Comparison of ENCODE assay signal across 19 cellular contexts in genomic region chr3:150577854-150578253, GRCh38. TPM values are rescaled to one million over a fixed set of nuclear protein-coding genes. Genes with fewer than 3 reads are reported as not detected.
A peak's percentile ranks its signal among the peaks of the same experiment; 100 is the strongest.
DNase-seq lines count a peak whose midpoint lies in the region; ATAC-seq and TF ChIP-seq lines count a peak whose summit lies in the region.
"Had no signal": no experiment of that assay in that cellular context is flagged by ENCODE, and none has a peak within 500 bp of the region (broad histone marks: within the 10 kb centered on the region; RNA-seq: fewer than 3 reads in every experiment).

No MANE protein-coding gene starts in this region.

- H3K4me1 ChIP-seq in OCI-LY1 (ENCODE audit: insufficient read depth, low read length, severe bottlenecking), result no peaks in the 10 kb centered on the region
- H3K4me1 ChIP-seq: adrenal gland, esophagus muscularis mucosa, pancreas, SJSA1, thyroid gland had no signal

- H3K9me3 Mint-ChIP-seq in chondrocyte (ENCODE audit: low read depth), result no peaks in the 10 kb centered on the region
- H3K9me3 Mint-ChIP-seq: activated CD4-positive, alpha-beta memory T cell treated with anti-CD3 and anti-CD28 coated beads, Interleukin-2, amount 10 ng/mL, durations not matched to agents 7 days and 5 days; CD14-positive monocyte had no signal

- H4K20me1 ChIP-seq in OCI-LY1 (ENCODE audit: insufficient read depth, low read length), result no peaks in the 10 kb centered on the region

- no peaks in the 10 kb centered on the region for H3F3A ChIP-seq in OCI-LY1 (ENCODE audit: insufficient read depth, low read length)

- H3K4me3 Mint-ChIP-seq in chondrocyte (ENCODE audit: unreplicated experiment), result no peak overlapping the region
- H3K4me3 Mint-ChIP-seq: activated CD4-positive, alpha-beta memory T cell treated with anti-CD3 and anti-CD28 coated beads, Interleukin-2, amount 10 ng/mL, durations not matched to agents 7 days and 5 days; CD14-positive monocyte had no signal

- H3K4me1 Mint-ChIP-seq in chondrocyte (ENCODE audit: low read depth), result no peaks in the 10 kb centered on the region
- H3K4me1 Mint-ChIP-seq: CD14-positive monocyte had no signal

- no peak overlapping the region for H3K9ac ChIP-seq in OCI-LY1 (ENCODE audit: low read length)

- no peak overlapping the region for H3K27ac ChIP-seq in OCI-LY1 (ENCODE audit: low read depth, low read length, poor library complexity, severe bottlenecking)
- H3K27ac ChIP-seq: adrenal gland, esophagus muscularis mucosa, pancreas, SJSA1, thyroid gland had no signal

- H3K9me3 ChIP-seq in OCI-LY1 (ENCODE audit: low read length), result no peaks in the 10 kb centered on the region
- H3K9me3 ChIP-seq: adrenal gland, esophagus muscularis mucosa, pancreas, SJSA1, thyroid gland had no signal

- no peak for ATAC-seq in GM19351 (IDR thresholded peaks at IDR 0.05; ENCODE audit: unreplicated experiment)
- ATAC-seq: left cardiac atrium had no signal

- no peaks in the 10 kb centered on the region for H3K27me3 ChIP-seq in OCI-LY1 (ENCODE audit: insufficient read depth, low read length)
- H3K27me3 ChIP-seq: adrenal gland, esophagus muscularis mucosa, pancreas, SJSA1, thyroid gland had no signal

- no peak overlapping the region for H3K4me2 ChIP-seq in OCI-LY1 (ENCODE audit: low read length)

- H3K27me3 Mint-ChIP-seq in chondrocyte (ENCODE audit: low read depth), result no peaks in the 10 kb centered on the region
- H3K27me3 Mint-ChIP-seq: activated CD4-positive, alpha-beta memory T cell treated with anti-CD3 and anti-CD28 coated beads, Interleukin-2, amount 10 ng/mL, durations not matched to agents 7 days and 5 days had no signal

- peaks cover 84% of the 10 kb centered on the region for H3K36me3 ChIP-seq in OCI-LY1 (ENCODE audit: insufficient read depth, low read length)

- H3K9me2 ChIP-seq in OCI-LY1 (ENCODE audit: low read depth, low read length), result no peaks in the 10 kb centered on the region

- no peak overlapping the region for H3K27ac Mint-ChIP-seq in chondrocyte (ENCODE audit: unreplicated experiment)

- H3K36me3 Mint-ChIP-seq in chondrocyte (ENCODE audit: low read depth), result peaks cover 11% of the 10 kb centered on the region

- peak; percentile 26 for DNase-seq in H4 (ENCODE audit: low spot score)
- no peak for DNase-seq in chondrocyte (ENCODE audit: low spot score)
- peak; percentile 39 to 42 for DNase-seq in lung microvascular endothelial cell (ENCODE audit: low read depth in 2 of 2)
- no peak for DNase-seq in NCI-H2227 (lab: John Stamatoyannopoulos, UW; ENCODE audit: unreplicated experiment)
- no peak for DNase-seq in NCI-H510A (lab: John Stamatoyannopoulos, UW)
- DNase-seq: activated CD4-positive, alpha-beta memory T cell treated with anti-CD3 and anti-CD28 coated beads, Interleukin-2, amount 10 ng/mL, durations not matched to agents 7 days and 5 days; adrenal gland; DND-41; hippocampal formation; left cardiac atrium; NCI-H1092 treated with DMSO at 0.1 percent for 48 hours; NCI-H226; pancreas; thyroid gland had no signal

- H3K4me3 ChIP-seq in OCI-LY1 (ENCODE audit: low read depth, low read length, poor library complexity, severe bottlenecking), result no peak overlapping the region
- H3K4me3 ChIP-seq: adrenal gland, esophagus muscularis mucosa, pancreas, SJSA1, thyroid gland had no signal

- no peak overlapping the region for H2AFZ ChIP-seq in OCI-LY1 (ENCODE audit: low read length)

- TF ChIP-seq CTCF in OCI-LY1 (IDR thresholded peaks at IDR 0.05; ENCODE audit: low read length) (peak; percentile 24; the same call in 1 of the 2 replicates), chondrocyte (IDR thresholded peaks at IDR 0.05) (peak; percentile 51)

- H3K79me2 ChIP-seq in OCI-LY1 (ENCODE audit: insufficient read depth, low read length), result no peaks in the 10 kb centered on the region

RNA-seq across cellular contexts. Expression of gene SELENOT, which starts 25.3 kb away (rescaled TPM):
- 165 and 187 TPM in 2 replicates for total RNA-seq in H4 (2014; rRNA removed; shearing (Covaris generic))
- 70.5 to 83.8 TPM (median 79.1 TPM) in 3 replicates for total RNA-seq in chondrocyte
- 44.9 and 88.7 TPM in 2 replicates for total RNA-seq in lung microvascular endothelial cell

RNA-seq across cellular contexts. Expression of gene EIF2A, which starts 31.3 kb away (rescaled TPM):
- total RNA-seq in H4 (2014; rRNA removed; shearing (Covaris generic)), result 167 and 230 TPM in 2 replicates
- total RNA-seq in chondrocyte (48.4 to 73.0 TPM (median 52.4 TPM) in 3 replicates), lung microvascular endothelial cell (117 and 221 TPM in 2 replicates)

RNA-seq across cellular contexts. Expression of gene SERP1, which starts 31.6 kb away (rescaled TPM):
- 138 and 159 TPM in 2 replicates for total RNA-seq in H4 (2014; rRNA removed; shearing (Covaris generic))
- total RNA-seq in chondrocyte, result 90.8 to 103 TPM (median 91.4 TPM) in 3 replicates
- total RNA-seq in lung microvascular endothelial cell, result 82.4 and 134 TPM in 2 replicates

Comparison
In these comparisons a context has a peak if more than half of its experiments do, and no peak if none do; other contexts are left out.
1. DNase-seq: peak in H4 (single experiment) and lung microvascular endothelial cell (2 of 2); none in chondrocyte (single experiment), NCI-H2227 (single experiment) and NCI-H510A (single experiment).